Comparison of ENCODE assay signal across 27 cellular contexts in genomic region chr7:139548302-139549028, GRCh38. TPM values are rescaled to one million over a fixed set of nuclear protein-coding genes. Genes with fewer than 3 reads are reported as not detected.
"Had no signal": no experiment of that assay in that cellular context is flagged by ENCODE, and none has a peak within 500 bp of the region (broad histone marks: within the 10 kb centered on the region; RNA-seq: fewer than 3 reads in every experiment).

No MANE protein-coding gene starts in this region.

- DNase-seq: activated CD4-positive, alpha-beta T cell treated with anti-CD3 and anti-CD28 coated beads for 48 hours; activated CD4-positive, alpha-beta T cell treated with anti-CD3 and anti-CD28 coated beads, Interleukin-2, amount 50 U/mL, for 4 hours; activated CD4-positive, CD25-positive, alpha-beta regulatory T cell treated with anti-CD3 and anti-CD28 coated beads, Interleukin-2, amount 50 U/mL, for 72 hours; activated CD8-positive, alpha-beta memory T cell treated with anti-CD3 and anti-CD28 coated beads, Interleukin-2, amount 10 ng/mL, durations not matched to agents 7 days and 5 days; activated CD8-positive, alpha-beta T cell treated with anti-CD3 and anti-CD28 coated beads, Interleukin-2, amount 10 ng/mL, durations not matched to agents 7 days and 5 days; activated effector memory CD4-positive, alpha-beta T cell treated with anti-CD3 and anti-CD28 coated beads, Interleukin-2, amount 50 U/mL, for 16 hours; activated naive CD4-positive, alpha-beta T cell treated with Interleukin-2 at 50 U/mL for 16 hours; activated naive CD8-positive, alpha-beta T cell treated with anti-CD3 and anti-CD28 coated beads, Interleukin-2, amount 50 U/mL, for 24 hours; activated T-cell treated with anti-CD3 and anti-CD28 coated beads, Interleukin-2, amount 50 U/mL, for 4 hours; amniotic stem cell; body of pancreas; NCI-H1092 treated with DMSO at 0.1 percent for 48 hours; NCI-H1417 treated with DMSO at 0.1 percent for 48 hours; NCI-H1694 treated with DMSO at 0.1 percent for 48 hours; NCI-H345; NCI-H510A; NCI-H526 treated with DMSO at 0.1 percent for 48 hours; Peyer's patch; SHP77 had no signal

- ATAC-seq: activated CD8-positive, alpha-beta memory T cell treated with anti-CD3 and anti-CD28 coated beads, Interleukin-2, amount 10 ng/mL, durations not matched to agents 7 days and 5 days; activated CD8-positive, alpha-beta T cell treated with anti-CD3 and anti-CD28 coated beads, Interleukin-2, amount 10 ng/mL, durations not matched to agents 7 days and 5 days; activated naive CD4-positive, alpha-beta T cell treated with anti-CD3 and anti-CD28 coated beads, Interleukin-2, amount 50 U/mL, for 72 hours; activated naive CD8-positive, alpha-beta T cell treated with anti-CD3 and anti-CD28 coated beads, Interleukin-2, amount 50 U/mL, for 24 hours; activated T-cell treated with anti-CD3 and anti-CD28 coated beads, Interleukin-2, amount 50 U/mL, for 4 hours; body of pancreas; WTC11 had no signal

- H3K4me2 ChIP-seq: KMS-11 had no signal

- H3K9me3 ChIP-seq: ascending aorta, body of pancreas, Peyer's patch, SJSA1 had no signal

- H3K36me3 ChIP-seq: ascending aorta, Peyer's patch, SJSA1 had no signal

- H3K9ac ChIP-seq: KMS-11 had no signal

- H3K4me3 ChIP-seq: ascending aorta, body of pancreas, Peyer's patch, SJSA1 had no signal

- H3K27ac ChIP-seq: ascending aorta, body of pancreas, KMS-11, Peyer's patch, SJSA1 had no signal

- H3K27me3 ChIP-seq: ascending aorta, body of pancreas, Peyer's patch, SJSA1 had no signal

- H3K4me1 ChIP-seq: ascending aorta, body of pancreas, Peyer's patch, SJSA1 had no signal

RNA-seq across cellular contexts. Expression of gene CLEC2L, which starts 25.0 kb away (rescaled TPM):
- total RNA-seq: activated CD8-positive, alpha-beta memory T cell treated with anti-CD3 and anti-CD28 coated beads, Interleukin-2, amount 10 ng/mL, durations not matched to agents 7 days and 5 days; activated CD8-positive, alpha-beta T cell treated with anti-CD3 and anti-CD28 coated beads, Interleukin-2, amount 10 ng/mL, durations not matched to agents 7 days and 5 days; activated naive CD4-positive, alpha-beta T cell treated with anti-CD3 and anti-CD28 coated beads, Interleukin-2, amount 50 U/mL, for 72 hours; activated T-cell treated with anti-CD3 and anti-CD28 coated beads, Interleukin-2, amount 50 U/mL, for 4 hours; ascending aorta; body of pancreas; bronchial epithelial cell; MCF 10A; Peyer's patch; SJSA1; T-helper 1 cell treated with Interleukin-12 subunit alpha and Interleukin-12 subunit beta and Interleukin-4 antibody, amounts not matched to agents 30 ng/mL and 1 ng/mL, for 36 hours had no signal
